14 cellular contexts compared by ENCODE assay signal in genomic region chr6:64266351-64266821, GRCh38.
DNase-seq lines count a peak whose midpoint lies in the region; ATAC-seq, FAIRE-seq and TF ChIP-seq lines count a peak whose summit lies in the region.
"Had no signal": no experiment of that assay in that cellular context is flagged by ENCODE, and none has a peak within 500 bp of the region (broad histone marks: within the 10 kb centered on the region; RNA-seq: fewer than 3 reads in every experiment).

No MANE protein-coding gene starts in this region.

- FAIRE-seq in GM12878 (lab: Jason Lieb, UNC), result peak; percentile 64
- FAIRE-seq: TTC549 had no signal

- H3K4me3 ChIP-seq in GM12878 (no peak overlapping the region), right lobe of liver (no peak overlapping the region)

- DNase-seq in GM12878 (ENCODE audit: low read depth, low spot score), result peak; percentile 79
- no peak for DNase-seq in right lobe of liver
- no peak for DNase-seq in NCI-H1436 treated with DMSO at 0.1 percent for 48 hours (lab: John Stamatoyannopoulos, UW)
- DNase-seq in stimulated activated naive CD4-positive, alpha-beta T cell treated with Interleukin-2 at 50 U/mL for 16 hours (lab: John Stamatoyannopoulos, UW), result no peak
- DNase-seq in SKM-1 (lab: John Stamatoyannopoulos, UW; ENCODE audit: unreplicated experiment), result no peak
- DNase-seq: activated gamma-delta T cell; CD4-positive, CD25-positive, alpha-beta regulatory T cell; KBM-7; mesendoderm had no signal

- POLR2A ChIA-PET in GM12878 (lab: Charles Lee), result interaction anchor here (1.6 kb wide), 1 partner anchor 10 kb away, joined by 4 read pairs; no protein-coding TSS in a partner anchor

- H3K36me3 ChIP-seq in GM12878 (ENCODE audit: control insufficient read depth in 2 of 2, insufficient read depth in 2 of 2, low read length in 1 of 2), result no peaks in the 10 kb centered on the region
- H3K36me3 ChIP-seq in right lobe of liver, result no peaks in the 10 kb centered on the region

- H3K9ac ChIP-seq in GM12878 (ENCODE audit: control insufficient read depth, insufficient read depth, low read length), result no peak overlapping the region

- no peaks in the 10 kb centered on the region; the same call in 2 of the 3 replicates for H3K9me3 ChIP-seq in GM12878 (replicated peaks; ENCODE audit: control insufficient read depth, insufficient read depth, low read length)
- no peaks in the 10 kb centered on the region for H3K9me3 ChIP-seq in right lobe of liver

- TF ChIP-seq POLR2A in GM12878 (IDR thresholded peaks at IDR 0.05; ENCODE audit: low read depth, low read length) (no peak), right lobe of liver (IDR thresholded peaks at IDR 0.05) (no peak)

- H3K79me2 ChIP-seq in GM12878 (ENCODE audit: control insufficient read depth, insufficient read depth, low read length), result no peaks in the 10 kb centered on the region

- intact Hi-C loops in GM12878 (cut with micrococcal nuclease; ENCODE audit: unreplicated experiment), result loop anchor here (2.0 kb wide), 1 partner anchor 34 kb away; no protein-coding TSS in a partner anchor
- intact Hi-C loops in right lobe of liver (cut with DNase I), result no loop called here

- H3K4me2 ChIP-seq in GM12878 (ENCODE audit: control insufficient read depth, insufficient read depth), result peak overlapping the region; percentile 34; the same call in 1 of the 2 replicates

- no TSS peak for BruUV-seq in GM12878 (replicated peaks; lab: Mats Ljungman, UMichigan)

- TF ChIP-seq RAD21 in GM12878 (IDR thresholded peaks at IDR 0.05; ENCODE audit: insufficient read depth, low read depth, low read length), result no peak

- H3K27me3 ChIP-seq in GM12878 (replicated peaks in 1 of 2; ENCODE audit: control insufficient read depth in 2 of 2, insufficient read depth in 2 of 2, low read length in 1 of 2) (no peaks in the 10 kb centered on the region), right lobe of liver (no peaks in the 10 kb centered on the region)

- TF ChIP-seq EP300 in GM12878 (IDR thresholded peaks at IDR 0.05; ENCODE audit: borderline replicate concordance in 1 of 2, control insufficient read depth in 1 of 2, low read depth in 2 of 2, low read length in 2 of 2), result peak; percentile 83 to 88; a peak in 3 of 4 replicates

- H3K27ac ChIP-seq in GM12878 (ENCODE audit: control insufficient read depth, insufficient read depth) (peak overlapping the region; percentile 50; the same call in 1 of the 2 replicates), right lobe of liver (no peak overlapping the region)

- ATAC-seq in GM18511 (IDR thresholded peaks at IDR 0.05; ENCODE audit: unreplicated experiment) (peak; percentile 80), GM21515 (IDR thresholded peaks at IDR 0.05; ENCODE audit: unreplicated experiment) (peak; percentile 76), HG03066 (IDR thresholded peaks at IDR 0.05; ENCODE audit: low read depth, unreplicated experiment) (peak; percentile 77), GM12878 (peak; percentile 96), right lobe of liver (no peak)
- ATAC-seq: sciatic nerve had no signal

- 0% methylated on average over 2 of the region's 2 CpGs for WGBS in GM12878 (ENCODE audit: insufficient coverage, insufficient replicate concordance, low lambda C conversion rate, missing lambda C conversion rate)
- 26% methylated on average over 2 of the region's 2 CpGs for WGBS in right lobe of liver (ENCODE audit: insufficient coverage, low coverage, low lambda C conversion rate, missing lambda C conversion rate)

- RAD21 ChIA-PET in GM12878 (lab: Charles Lee; ENCODE audit: unreplicated experiment), result interaction anchor here (1.0 to 2.2 kb wide), 5 partner anchors 10 to 201 kb away, joined by 3 to 6 read pairs (median 3); no protein-coding TSS in a partner anchor

- in situ Hi-C loops in GM12878 (cut with MboI), result no loop called here

- SMC1A ChIA-PET in GM12878 (lab: Charles Lee; ENCODE audit: uncharacterized antibody, unreplicated experiment), result interaction anchor here (1.0 to 2.6 kb wide), 6 partner anchors 10 to 65 kb away, joined by 3 to 17 read pairs (median 4); no protein-coding TSS in a partner anchor

- H3K4me1 ChIP-seq in GM12878 (ENCODE audit: control insufficient read depth, insufficient read depth, low read length) (peaks cover 18% of the 10 kb centered on the region), right lobe of liver (no peaks in the 10 kb centered on the region)

- peak overlapping the region; percentile 29 for H2AFZ ChIP-seq in GM12878 (ENCODE audit: control insufficient read depth, low read depth, low read length)

- CTCF ChIA-PET in GM12878 (lab: Yijun Ruan, JAX), result interaction anchor here (0.6 to 1.7 kb wide), 6 partner anchors 10 to 487 kb away, joined by 3 to 9 read pairs (median 4); no protein-coding TSS in a partner anchor

- H4K20me1 ChIP-seq in GM12878 (ENCODE audit: control insufficient read depth, insufficient read depth), result no peaks in the 10 kb centered on the region

- TF ChIP-seq CTCF in GM12878 (IDR thresholded peaks at IDR 0.05 in 2 of 3, conservative IDR thresholded peaks at IDR 0.05 in 1 of 3; ENCODE audit: control insufficient read depth in 2 of 3, extremely low read depth in 1 of 3, insufficient read depth in 1 of 3, low read depth in 3 of 3, low read length in 3 of 3), result no peak
- no peak for TF ChIP-seq CTCF in right lobe of liver (IDR thresholded peaks at IDR 0.05)

TF ChIP-seq in GM12878, 131 proteins besides CTCF, POLR2A, EP300 and RAD21 (continues in another document):
- TF ChIP-seq RUNX3 (IDR thresholded peaks at IDR 0.05; ENCODE audit: low read length), result peak; percentile 80
- peak; percentile 87 for TF ChIP-seq MEF2A (IDR thresholded peaks at IDR 0.05; ENCODE audit: insufficient read depth, low read depth, low read length)
- 0 out of 2 replicates have a peak, but pooled peaks have one; percentile 52 for TF ChIP-seq MYB (IDR thresholded peaks at IDR 0.05; ENCODE audit: borderline replicate concordance, low read depth, low read length)
- TF ChIP-seq CEBPB (IDR thresholded peaks at IDR 0.05; ENCODE audit: borderline replicate concordance in 1 of 2, low read depth in 2 of 2, low read length in 2 of 2), result 0 out of 4 replicates have a peak, but pooled peaks of 1 of the 2 experiments have one; percentile 22
- 0 out of 2 replicates have a peak, but pooled peaks have one; percentile 23 for TF ChIP-seq SMARCA5 (IDR thresholded peaks at IDR 0.05)
- peak in 1 of 2 experiments; percentile 66; a peak in 3 of 4 replicates for TF ChIP-seq BHLHE40 (IDR thresholded peaks at IDR 0.05; ENCODE audit: borderline replicate concordance in 1 of 2, low read depth in 2 of 2, low read length in 1 of 2)
- peak; percentile 49 for TF ChIP-seq E2F8 (IDR thresholded peaks at IDR 0.05; ENCODE audit: low read depth, partially characterized antibody)
- peak; percentile 96 for TF ChIP-seq FOXM1 (IDR thresholded peaks at IDR 0.05; ENCODE audit: low read depth, low read length)
- TF ChIP-seq NFIC (IDR thresholded peaks at IDR 0.05; ENCODE audit: low read depth, low read length), result peak; percentile 97
- TF ChIP-seq NBN (IDR thresholded peaks at IDR 0.05), result peak; percentile 85
- TF ChIP-seq TARDBP (IDR thresholded peaks at IDR 0.05; ENCODE audit: borderline replicate concordance), result no peak; the same call in 1 of the 2 replicates
- TF ChIP-seq SRF (IDR thresholded peaks at IDR 0.05; ENCODE audit: low read depth in 2 of 2, low read length in 2 of 2), result 0 out of 4 replicates have a peak, but pooled peaks of 1 of the 2 experiments have one; percentile 17
- TF ChIP-seq TCF7 (IDR thresholded peaks at IDR 0.05; ENCODE audit: borderline replicate concordance), result peak; percentile 39; the same call in 1 of the 2 replicates
- peak; percentile 44 for TF ChIP-seq EED (IDR thresholded peaks at IDR 0.05; ENCODE audit: low read depth)
- TF ChIP-seq PBX3 (IDR thresholded peaks at IDR 0.05; ENCODE audit: insufficient replicate concordance, low read depth, low read length), result peak; percentile 49
- 0 out of 2 replicates have a peak, but pooled peaks have one; percentile 48 for TF ChIP-seq CBX5 (IDR thresholded peaks at IDR 0.05; ENCODE audit: low read depth)
- peak; percentile 92 for TF ChIP-seq MEF2B (IDR thresholded peaks at IDR 0.05; ENCODE audit: partially characterized antibody, poor library complexity, severe bottlenecking)

Comparison
In these comparisons a context has a peak if more than half of its experiments do, and no peak if none do; other contexts are left out.
1. ATAC-seq: peak in GM18511 (single experiment), GM21515 (single experiment), HG03066 (single experiment) and GM12878 (single experiment); none in right lobe of liver (0 of 4).